ENCODE assay signal across 21 cellular contexts in genomic region chr2:74910245-74910644, GRCh38.
"Had no signal": no experiment of that assay in that cellular context is flagged by ENCODE, and none has a peak within 500 bp of the region (broad histone marks: within the 10 kb centered on the region; RNA-seq: fewer than 3 reads in every experiment).

No MANE protein-coding gene starts in this region.

- DNase-seq: Karpas-422, KG1, MM.1S, NCI-H1436, NCI-H187, NCI-H2029, NCI-H2081 treated with DMSO at 0.1 percent for 48 hours, NCI-H2171, NCI-H226, NCI-H446, NCI-H510A, NCI-H524 treated with DMSO at 0.1 percent for 48 hours, NCI-H69, NCI-H774, Right ventricle myocardium superior, RPMI8226, SIG-M5, SW 1271 had no signal

- FAIRE-seq: RCC 7860 had no signal

- H3K36me3 ChIP-seq: SJSA1 had no signal

- H3K27ac ChIP-seq: SJSA1, SK-N-MC had no signal

- H3K4me1 ChIP-seq: SJSA1 had no signal

- H3K4me3 ChIP-seq: SJSA1, SK-N-MC had no signal

- H3K27me3 ChIP-seq: SJSA1 had no signal

- H3K9me3 ChIP-seq: SJSA1 had no signal
